ENCODE assay signal across 9 cellular contexts in genomic region chr10:113126506-113127192, GRCh38.
DNase-seq lines count a peak whose midpoint lies in the region; ATAC-seq and TF ChIP-seq lines count a peak whose summit lies in the region.
"Had no signal": no experiment of that assay in that cellular context is flagged by ENCODE, and none has a peak within 500 bp of the region (broad histone marks: within the 10 kb centered on the region; RNA-seq: fewer than 3 reads in every experiment).

No MANE protein-coding gene starts in this region.

- H3K36me3 ChIP-seq in lung (ENCODE audit: control insufficient read depth in 2 of 2, insufficient read depth in 2 of 2, low read length in 2 of 2): no peaks in the 10 kb centered on the region

- H3K4me3 Mint-ChIP-seq in activated CD4-positive, alpha-beta memory T cell treated with anti-CD3 and anti-CD28 coated beads for 36 hours: no peak overlapping the region

- peaks cover 47% of the 10 kb centered on the region for H3K27me3 Mint-ChIP-seq in activated CD4-positive, alpha-beta memory T cell treated with anti-CD3 and anti-CD28 coated beads for 36 hours

- TF ChIP-seq CTCF in lung (IDR thresholded peaks at IDR 0.05; ENCODE audit: control extremely low read depth, extremely low read depth): peak; percentile 43

- H3K36me3 Mint-ChIP-seq in activated CD4-positive, alpha-beta memory T cell treated with anti-CD3 and anti-CD28 coated beads for 36 hours: no peaks in the 10 kb centered on the region

- no peaks in the 10 kb centered on the region for H3K9me3 Mint-ChIP-seq in activated CD4-positive, alpha-beta memory T cell treated with anti-CD3 and anti-CD28 coated beads for 36 hours

- no peaks in the 10 kb centered on the region for H3K27me3 ChIP-seq in lung (ENCODE audit: control insufficient read depth, insufficient read depth)

- intact Hi-C loops in activated CD4-positive, alpha-beta memory T cell treated with anti-CD3 and anti-CD28 coated beads for 36 hours (cut with micrococcal nuclease): loop anchor here (5.0 to 10.0 kb wide), 2 partner anchors 258 to 649 kb away; no protein-coding TSS in a partner anchor

- peak; percentile 19 for DNase-seq in NCI-H1694 treated with DMSO at 0.1 percent for 48 hours (lab: John Stamatoyannopoulos, UW)
- no peak for DNase-seq in NCI-H1694 (lab: John Stamatoyannopoulos, UW)
- peak; percentile 43 for DNase-seq in NCI-H2171 treated with DMSO at 0.1 percent for 48 hours (lab: John Stamatoyannopoulos, UW)
- peak; percentile 54 for DNase-seq in activated CD4-positive, alpha-beta memory T cell treated with anti-CD3 and anti-CD28 coated beads for 36 hours
- peak; percentile 86 for DNase-seq in ecto neural progenitor cell (ENCODE audit: low spot score)
- peak; percentile 57 for DNase-seq in lung (ENCODE audit: low spot score)
- DNase-seq in stimulated activated CD4-positive, alpha-beta T cell treated with anti-CD3 and anti-CD28 coated beads, Interleukin-4, amount 100 ng/mL, for 24 hours: peak; percentile 33

- H3K4me3 ChIP-seq in lung: no peak overlapping the region
- H3K4me3 ChIP-seq: BLaER1 treated with 17β-estradiol and CSF1 and Interleukin-3, amounts not matched to agents 10 nM and 100 nM had no signal

- 7 to 9% methylated on average over 46 to 50 of the region's 50 CpGs for WGBS in lung, 2 donors

- peak; percentile 97 for ATAC-seq in lung (ENCODE audit: insufficient read depth, low FRiP score)
- ATAC-seq in GM21619 (IDR thresholded peaks at IDR 0.05; ENCODE audit: unreplicated experiment): no peak

- peaks cover 3% of the 10 kb centered on the region for H3K4me1 Mint-ChIP-seq in activated CD4-positive, alpha-beta memory T cell treated with anti-CD3 and anti-CD28 coated beads for 36 hours (ENCODE audit: low read depth)

- H3K4me1 ChIP-seq in lung (ENCODE audit: control insufficient read depth in 2 of 2, insufficient read depth in 2 of 2, low read length in 2 of 2): peaks cover 0 to 3% of the 10 kb centered on the region in 2 donors

- CTCF ChIA-PET in activated CD4-positive, alpha-beta memory T cell treated with anti-CD3 and anti-CD28 coated beads for 36 hours (lab: Charles Lee): interaction anchor here (0.6 to 2.6 kb wide), 8 partner anchors 59 to 655 kb away, joined by 3 to 11 read pairs (median 4); no protein-coding TSS in a partner anchor

- POLR2A ChIA-PET in activated CD4-positive, alpha-beta memory T cell treated with anti-CD3 and anti-CD28 coated beads for 36 hours (lab: Charles Lee): no interaction called here

- no peaks in the 10 kb centered on the region for H3K9me3 ChIP-seq in lung (ENCODE audit: control insufficient read depth in 2 of 2, insufficient read depth in 1 of 2, low read length in 1 of 2)

- no peak overlapping the region for H3K27ac ChIP-seq in lung (ENCODE audit: low read depth in 1 of 2, low read length in 1 of 2)

- H3K27ac Mint-ChIP-seq in activated CD4-positive, alpha-beta memory T cell treated with anti-CD3 and anti-CD28 coated beads for 36 hours: no peak overlapping the region
